In the genomic region with DNA sequence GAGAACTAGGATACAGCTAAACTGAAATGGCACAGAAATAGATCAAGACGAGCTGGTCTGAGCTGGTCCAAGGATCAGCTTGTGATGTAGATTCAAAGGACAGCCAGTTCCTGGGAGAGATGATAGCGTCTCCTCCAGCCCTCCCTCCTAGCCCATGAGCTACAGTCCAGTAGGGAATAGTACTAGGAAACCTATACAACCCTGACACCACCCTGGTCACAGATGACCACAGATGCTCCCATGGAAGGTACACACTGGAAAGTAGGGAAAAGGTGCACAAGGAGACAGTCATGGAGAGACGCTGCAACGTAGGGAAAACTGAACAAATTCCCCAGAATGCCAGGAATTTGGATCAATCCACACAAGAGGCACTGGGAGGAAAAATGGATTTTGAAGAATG, we compare ENCODE assay signal across 18 cellular contexts. TPM values are rescaled to one million over a fixed set of nuclear protein-coding genes. Genes with fewer than 3 reads are reported as not detected.
DNase-seq lines count a peak whose midpoint lies in the region; ATAC-seq and TF ChIP-seq lines count a peak whose summit lies in the region.
"Had no signal": no experiment of that assay in that cellular context is flagged by ENCODE, and none has a peak within 500 bp of the region (broad histone marks: within the 10 kb centered on the region; RNA-seq: fewer than 3 reads in every experiment).

No MANE protein-coding gene starts in this region.

- H3K4me1 ChIP-seq in IMR-90 (ENCODE audit: control insufficient read depth, insufficient read depth, low read length) (no peaks in the 10 kb centered on the region), right lobe of liver (peaks cover 0 to 29% (median 4%) of the 10 kb centered on the region in 4 donors)

- no peak overlapping the region for H3K27ac ChIP-seq in CD4-positive, alpha-beta T cell (ENCODE audit: low read depth, low read length)
- H3K27ac ChIP-seq in IMR-90 (ENCODE audit: insufficient read depth, low read length) = no peak overlapping the region
- no peak overlapping the region for H3K27ac ChIP-seq in right lobe of liver
- H3K27ac ChIP-seq: C4-2B, KMS-11, SK-N-MC had no signal

- no peak overlapping the region for H4K91ac ChIP-seq in IMR-90 (ENCODE audit: insufficient read depth, low read depth, low read length)

- no peak overlapping the region for H4K8ac ChIP-seq in IMR-90 (ENCODE audit: low read depth in 2 of 2, low read length in 2 of 2)

- dilution Hi-C loops in IMR-90 (cut with HindIII; ENCODE audit: low sequenced_read_pairs, unreplicated experiment) = no loop called here

- H2AK9ac ChIP-seq in IMR-90 (replicated peaks; ENCODE audit: low read depth, low read length, poor library complexity) = no peak overlapping the region

- ATAC-seq in CD4-positive, alpha-beta T cell (ENCODE audit: poor library complexity) = no peak
- ATAC-seq in IMR-90 (ENCODE audit: low read depth) (no peak), right lobe of liver (peak in 3 of 4 donors; percentile 24 to 48 (median 31)), HG02885 (IDR thresholded peaks at IDR 0.05; ENCODE audit: poor library complexity, unreplicated experiment) (no peak)

- H2BK15ac ChIP-seq in IMR-90 (ENCODE audit: low read depth, low read length) = no peak overlapping the region

- no peak overlapping the region for H3K56ac ChIP-seq in IMR-90 (ENCODE audit: extremely low read depth, insufficient read depth, low read length)

- no peak overlapping the region for H2BK5ac ChIP-seq in IMR-90 (ENCODE audit: low read depth, low read length, poor library complexity, severe bottlenecking)

- no peaks in the 10 kb centered on the region for H3K79me1 ChIP-seq in IMR-90 (ENCODE audit: low read depth in 1 of 2, low read length in 2 of 2)

- no peak overlapping the region for H2BK120ac ChIP-seq in IMR-90 (ENCODE audit: low read depth, low read length)

- no peak overlapping the region for H3K23ac ChIP-seq in IMR-90 (ENCODE audit: low read depth, low read length)

- no peak overlapping the region for H3K18ac ChIP-seq in IMR-90 (ENCODE audit: low read depth, low read length)

- H3K36me3 ChIP-seq in IMR-90 (ENCODE audit: control insufficient read depth, insufficient read depth, low read length) (no peaks in the 10 kb centered on the region), right lobe of liver (no peaks in the 10 kb centered on the region)
- H3K36me3 ChIP-seq: HAP-1 had no signal

- DNase-seq in CD4-positive, alpha-beta T cell = no peak
- DNase-seq in IMR-90 (no peak), right lobe of liver (no peak), HuH-7.5 (ENCODE audit: low spot score) (no peak), cerebellar cortex (ENCODE audit: low spot score) (no peak), hippocampal formation (lab: John Stamatoyannopoulos, UW) (no peak)
- no peak for DNase-seq in activated T-helper 1 cell treated with anti-CD3 and anti-CD28 coated beads, Interleukin-12 subunit alpha, Interleukin-12 subunit beta, Interleukin-2, Interleukin-4 antibody, amounts not matched to agents 30 ng/mL and 10 ng/mL and 1 ng/mL, durations not matched to agents 14 hours and 24 hours and 36 hours (ENCODE audit: low spot score)
- DNase-seq: DMS 273 treated with DMSO at 0.1 percent for 48 hours, NCI-H187, NCI-H2107, NCI-H510A, NCI-H774, Right ventricle myocardium superior had no signal

- H3K9me1 ChIP-seq in IMR-90 (ENCODE audit: insufficient read depth, low read length) = peaks cover 2% of the 10 kb centered on the region; the same call in 1 of the 2 replicates

- H3K4me3 Mint-ChIP-seq in CD4-positive, alpha-beta T cell = no peak overlapping the region
- no peak overlapping the region for H3K4me3 Mint-ChIP-seq in activated T-helper 1 cell treated with anti-CD3 and anti-CD28 coated beads, Interleukin-12 subunit alpha, Interleukin-12 subunit beta, Interleukin-2, Interleukin-4 antibody, amounts not matched to agents 30 ng/mL and 10 ng/mL and 1 ng/mL, durations not matched to agents 14 hours and 24 hours and 36 hours

- H3K9ac ChIP-seq in IMR-90 (ENCODE audit: low read depth, low read length) = no peak overlapping the region
- H3K9ac ChIP-seq: KMS-11 had no signal

- peak overlapping the region; percentile 63 for H3K14ac ChIP-seq in IMR-90 (replicated peaks; ENCODE audit: low read depth, low read length)

- H2AFZ ChIP-seq in IMR-90 (replicated peaks; ENCODE audit: low read length, poor library complexity) = peak overlapping the region; percentile 59

- no peak for TF ChIP-seq POLR2A in IMR-90 (IDR thresholded peaks at IDR 0.05; ENCODE audit: low read depth, low read length)
- no peak for TF ChIP-seq POLR2A in right lobe of liver (IDR thresholded peaks at IDR 0.05)

- H3K4ac ChIP-seq in IMR-90 (ENCODE audit: low read depth, low read length) = peak overlapping the region; percentile 48; the same call in 1 of the 2 replicates

- POLR2A ChIA-PET in CD4-positive, alpha-beta T cell (lab: Charles Lee) = no interaction called here
- POLR2A ChIA-PET in IMR-90 (lab: Charles Lee; ENCODE audit: unreplicated experiment) = interaction anchor here (0.5 kb wide), 1 partner anchor 120 kb away, joined by 19 read pairs; no protein-coding TSS in a partner anchor

- no peaks in the 10 kb centered on the region for H3K9me3 Mint-ChIP-seq in CD4-positive, alpha-beta T cell
- no peaks in the 10 kb centered on the region for H3K9me3 Mint-ChIP-seq in activated T-helper 1 cell treated with anti-CD3 and anti-CD28 coated beads, Interleukin-12 subunit alpha, Interleukin-12 subunit beta, Interleukin-2, Interleukin-4 antibody, amounts not matched to agents 30 ng/mL and 10 ng/mL and 1 ng/mL, durations not matched to agents 14 hours and 24 hours and 36 hours

- no peaks in the 10 kb centered on the region for H3K27me3 ChIP-seq in CD4-positive, alpha-beta T cell (ENCODE audit: control insufficient read depth, insufficient read depth, low read length)
- no peaks in the 10 kb centered on the region for H3K27me3 ChIP-seq in IMR-90 (ENCODE audit: control insufficient read depth, insufficient read depth, low read length)
- H3K27me3 ChIP-seq in right lobe of liver = no peaks in the 10 kb centered on the region

- no peaks in the 10 kb centered on the region for H4K20me1 ChIP-seq in IMR-90 (ENCODE audit: insufficient read depth, low read length)

- H3K4me3 ChIP-seq in IMR-90 (ENCODE audit: insufficient read depth, low read depth, low read length) = no peak overlapping the region
- no peak overlapping the region for H3K4me3 ChIP-seq in right lobe of liver
- H3K4me3 ChIP-seq: HAP-1, SK-N-MC had no signal

- H3K4me2 ChIP-seq in IMR-90 (ENCODE audit: low read depth, low read length) = no peak overlapping the region
- H3K4me2 ChIP-seq: KMS-11 had no signal

- in situ Hi-C loops in IMR-90 (cut with MboI; ENCODE audit: low sequenced_read_pairs) = no loop called here

- H2BK20ac ChIP-seq in IMR-90 (ENCODE audit: low read depth, low read length) = no peak overlapping the region

- no peak overlapping the region for H4K5ac ChIP-seq in IMR-90 (ENCODE audit: low read depth, low read length)

- no peaks in the 10 kb centered on the region for H3K9me3 ChIP-seq in CD4-positive, alpha-beta T cell (ENCODE audit: control insufficient read depth, low read length)
- no peaks in the 10 kb centered on the region for H3K9me3 ChIP-seq in IMR-90 (ENCODE audit: control insufficient read depth, insufficient read depth, low read length)
- no peaks in the 10 kb centered on the region for H3K9me3 ChIP-seq in right lobe of liver
- H3K9me3 ChIP-seq: HAP-1 had no signal

- CTCF ChIA-PET in CD4-positive, alpha-beta T cell (lab: Charles Lee) = no interaction called here
- CTCF ChIA-PET in IMR-90 (lab: Yijun Ruan, JAX) = interaction anchor here (0.6 kb wide), 1 partner anchor 179 kb away, joined by 3 read pairs; no protein-coding TSS in a partner anchor

- TF ChIP-seq CTCF in CD4-positive, alpha-beta T cell (IDR thresholded peaks at IDR 0.05) = no peak
- TF ChIP-seq CTCF in IMR-90 (conservative IDR thresholded peaks at IDR 0.05; ENCODE audit: low read depth, low read length) (no peak), right lobe of liver (IDR thresholded peaks at IDR 0.05) (no peak)

- peak overlapping the region; percentile 2 for H3K27ac Mint-ChIP-seq in CD4-positive, alpha-beta T cell
- H3K27ac Mint-ChIP-seq in activated T-helper 1 cell treated with anti-CD3 and anti-CD28 coated beads, Interleukin-12 subunit alpha, Interleukin-12 subunit beta, Interleukin-2, Interleukin-4 antibody, amounts not matched to agents 30 ng/mL and 10 ng/mL and 1 ng/mL, durations not matched to agents 14 hours and 24 hours and 36 hours = peak overlapping the region; percentile 14

- H3K36me3 Mint-ChIP-seq in CD4-positive, alpha-beta T cell (ENCODE audit: low read depth) = no peaks in the 10 kb centered on the region
- H3K36me3 Mint-ChIP-seq in activated T-helper 1 cell treated with anti-CD3 and anti-CD28 coated beads, Interleukin-12 subunit alpha, Interleukin-12 subunit beta, Interleukin-2, Interleukin-4 antibody, amounts not matched to agents 30 ng/mL and 10 ng/mL and 1 ng/mL, durations not matched to agents 14 hours and 24 hours and 36 hours (ENCODE audit: low read depth) = peaks cover 26% of the 10 kb centered on the region

- no TSS peak for BruUV-seq in IMR-90 (replicated peaks; lab: Mats Ljungman, UMichigan)

- intact Hi-C loops in CD4-positive, alpha-beta T cell (cut with DNase I, micrococcal nuclease) = no loop called here
- intact Hi-C loops in IMR-90 (cut with micrococcal nuclease) = no loop called here
- intact Hi-C loops in activated T-helper 1 cell treated with anti-CD3 and anti-CD28 coated beads, Interleukin-12 subunit alpha, Interleukin-12 subunit beta, Interleukin-2, Interleukin-4 antibody, amounts not matched to agents 30 ng/mL and 10 ng/mL and 1 ng/mL, durations not matched to agents 14 hours and 24 hours and 36 hours (cut with micrococcal nuclease) = no loop called here
- intact Hi-C loops in right lobe of liver (cut with DNase I) = no loop called here

- no peak for TF ChIP-seq RAD21 in IMR-90 (IDR thresholded peaks at IDR 0.05; ENCODE audit: low read length)

- peaks cover 43% of the 10 kb centered on the region for H3K4me1 Mint-ChIP-seq in CD4-positive, alpha-beta T cell (ENCODE audit: low read depth)
- H3K4me1 Mint-ChIP-seq in activated T-helper 1 cell treated with anti-CD3 and anti-CD28 coated beads, Interleukin-12 subunit alpha, Interleukin-12 subunit beta, Interleukin-2, Interleukin-4 antibody, amounts not matched to agents 30 ng/mL and 10 ng/mL and 1 ng/mL, durations not matched to agents 14 hours and 24 hours and 36 hours (ENCODE audit: low read depth) = peaks cover 45% of the 10 kb centered on the region

- H3K27me3 Mint-ChIP-seq in CD4-positive, alpha-beta T cell = no peaks in the 10 kb centered on the region
- H3K27me3 Mint-ChIP-seq in activated T-helper 1 cell treated with anti-CD3 and anti-CD28 coated beads, Interleukin-12 subunit alpha, Interleukin-12 subunit beta, Interleukin-2, Interleukin-4 antibody, amounts not matched to agents 30 ng/mL and 10 ng/mL and 1 ng/mL, durations not matched to agents 14 hours and 24 hours and 36 hours (ENCODE audit: insufficient read depth) = no peaks in the 10 kb centered on the region

- whole genome bisulfite sequencing in IMR-90 (ENCODE audit: extremely low coverage in 2 of 2, insufficient read length in 1 of 2), 2 experiments = no CpG with 5 or more reads among the region's 4 CpGs
- 59% methylated on average over 4 of the region's 4 CpGs for WGBS in right lobe of liver (ENCODE audit: insufficient coverage, low coverage, low lambda C conversion rate, missing lambda C conversion rate)

- H2AK5ac ChIP-seq in IMR-90 (ENCODE audit: low read depth, low read length) = no peak overlapping the region; the same call in 1 of the 2 replicates

RNA-seq across cellular contexts. Expression of a gene that starts 6.9 kb away (rescaled TPM):
- total RNA-seq in CD4-positive, alpha-beta T cell = 10 to 100 TPM; 18.4 to 20.4 TPM
- total RNA-seq in IMR-90 (2012; rRNA removed) (0.54 and 0.56 TPM in 2 replicates), right lobe of liver (10 to 100 TPM; 41.5 to 93.6 (median 58.1) TPM)
- polyA plus RNA-seq in IMR-90 (2012; rRNA removed) = 0.50 and 0.74 TPM in 2 replicates
- 0.24 and 0.49 TPM in 2 replicates for polyA plus RNA-seq in IMR-90 (2012; cell fraction: cytosol; rRNA removed)
- 0.18 and 0.71 TPM in 2 replicates for polyA plus RNA-seq in IMR-90 (2012; cell fraction: nucleus; rRNA removed; ENCODE audit: low replicate concordance)
- total RNA-seq in activated T-helper 1 cell treated with anti-CD3 and anti-CD28 coated beads, Interleukin-12 subunit alpha, Interleukin-12 subunit beta, Interleukin-2, Interleukin-4 antibody, amounts not matched to agents 30 ng/mL and 10 ng/mL and 1 ng/mL, durations not matched to agents 14 hours and 24 hours and 36 hours = 61.4 and 62.4 TPM in 2 replicates

Comparison
In these comparisons a context has a peak if more than half of its experiments do, and no peak if none do; other contexts are left out.
1. ATAC-seq: peak in right lobe of liver (3 of 4); none in CD4-positive, alpha-beta T cell (single experiment), IMR-90 (single experiment) and HG02885 (single experiment).
2. RNA of a gene that starts 6.9 kb away (total RNA-seq): 41.5 to 93.6 TPM in right lobe of liver, 61.4 to 62.4 TPM in activated T-helper 1 cell treated with anti-CD3 and anti-CD28 coated beads, Interleukin-12 subunit alpha, Interleukin-12 subunit beta, Interleukin-2, Interleukin-4 antibody, amounts not matched to agents 30 ng/mL and 10 ng/mL and 1 ng/mL, durations not matched to agents 14 hours and 24 hours and 36 hours and 18.4 to 20.4 TPM in CD4-positive, alpha-beta T cell; 0.54 to 0.56 TPM in IMR-90; every median in the first group is over 10 times any median in the second.